17 cellular contexts compared by ENCODE assay signal in the genomic region with DNA sequence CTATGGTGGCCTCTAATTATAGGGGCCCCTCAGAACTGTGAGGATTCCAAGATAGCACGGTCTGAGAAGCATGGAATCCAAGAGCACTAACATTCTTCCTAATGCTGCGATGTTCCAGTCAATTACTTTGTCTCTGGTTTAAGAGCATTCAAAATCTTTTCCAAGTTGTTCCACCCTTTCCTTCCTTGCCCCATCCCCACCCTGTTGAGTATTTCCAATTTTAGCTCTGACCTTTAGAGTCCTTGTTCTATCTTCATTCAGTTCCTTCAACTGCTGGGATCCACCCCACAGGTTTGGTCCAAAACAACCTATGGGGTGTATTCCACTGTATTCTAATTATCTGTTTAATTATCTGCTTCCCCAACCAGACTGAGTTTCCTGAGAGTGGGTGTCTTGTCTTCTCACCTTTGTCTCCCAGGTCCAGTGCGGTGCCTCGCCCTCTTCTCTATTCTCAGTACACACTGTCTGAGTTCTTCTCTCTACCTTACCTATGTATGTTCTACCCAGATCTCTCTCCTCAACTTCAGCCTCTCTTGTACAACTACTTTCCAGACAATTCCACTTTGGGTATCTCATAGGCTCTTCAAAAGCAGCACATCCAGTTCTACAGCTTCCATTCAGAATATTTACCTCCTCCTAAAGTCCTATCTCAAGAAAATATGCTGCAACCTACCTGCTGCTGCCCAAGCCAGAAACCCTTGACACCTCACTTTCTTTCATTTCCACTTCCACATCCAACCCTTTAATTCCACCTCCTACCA. TPM values are rescaled to one million over a fixed set of nuclear protein-coding genes. Genes with fewer than 3 reads are reported as not detected.
DNase-seq lines count a peak whose midpoint lies in the region; ATAC-seq and TF ChIP-seq lines count a peak whose summit lies in the region.
"Had no signal": no experiment of that assay in that cellular context is flagged by ENCODE, and none has a peak within 500 bp of the region (broad histone marks: within the 10 kb centered on the region; RNA-seq: fewer than 3 reads in every experiment).

No MANE protein-coding gene starts in this region.

- H2AFZ ChIP-seq in mammary epithelial cell (ENCODE audit: low read depth, low read length) = peak overlapping the region; percentile 12

- H4K20me1 ChIP-seq in mammary epithelial cell (ENCODE audit: insufficient read depth, low read length) = no peaks in the 10 kb centered on the region

- no peak overlapping the region for H3K4me2 ChIP-seq in mammary epithelial cell (ENCODE audit: insufficient read depth, low read depth, low read length)
- H3K4me2 ChIP-seq: A549 had no signal

- TF ChIP-seq POLR2A in breast epithelium (IDR thresholded peaks at IDR 0.05) (no peak), vagina (IDR thresholded peaks at IDR 0.05) (no peak)

- ATAC-seq in lower lobe of right lung = peak; percentile 32 to 58
- no peak for ATAC-seq in left colon
- ATAC-seq: K562 had no signal

- H3K27me3 ChIP-seq in mammary epithelial cell (ENCODE audit: insufficient read depth, low read length) (peaks cover 3% of the 10 kb centered on the region), breast epithelium (no peaks in the 10 kb centered on the region), lower lobe of right lung (ENCODE audit: low read depth) (no peaks in the 10 kb centered on the region), vagina (no peaks in the 10 kb centered on the region)
- H3K27me3 ChIP-seq: ascending aorta had no signal

- H3K4me3 ChIP-seq in mammary epithelial cell (replicated peaks in 1 of 3; ENCODE audit: insufficient read depth in 1 of 3, low read depth in 2 of 3, low read length in 3 of 3) (no peak overlapping the region), breast epithelium (no peak overlapping the region), epithelial cell of esophagus (ENCODE audit: low read length) (no peak overlapping the region), lower lobe of right lung (no peak overlapping the region), vagina (no peak overlapping the region)
- H3K4me3 ChIP-seq: A549, ascending aorta, dorsolateral prefrontal cortex, GM23248, SK-N-MC, tibial artery had no signal

- CTCF ChIA-PET in mammary epithelial cell (lab: Charles Lee; ENCODE audit: low non-redundant PET) = interaction anchor here (0.7 kb wide), 1 partner anchor 9 kb away, joined by 3 read pairs; no protein-coding TSS in a partner anchor

- no peaks in the 10 kb centered on the region for H3K79me2 ChIP-seq in mammary epithelial cell (ENCODE audit: insufficient read depth, low read length)

- H3K9me3 ChIP-seq in mammary epithelial cell (replicated peaks; ENCODE audit: insufficient read depth, low read length) (peaks cover 3% of the 10 kb centered on the region), breast epithelium (no peaks in the 10 kb centered on the region), lower lobe of right lung (no peaks in the 10 kb centered on the region), vagina (no peaks in the 10 kb centered on the region)
- H3K9me3 ChIP-seq: ascending aorta, tibial artery had no signal

- BruUV-seq in mammary epithelial cell (replicated peaks; lab: Mats Ljungman, UMichigan) = no TSS peak

- in situ Hi-C loops in mammary epithelial cell (cut with MboI; ENCODE audit: low sequenced_read_pairs in 2 of 2) = loop anchor here in 1 of 2 donors (10.0 kb wide), 3 partner anchors 118 to 378 kb away; no protein-coding TSS in a partner anchor

- TF ChIP-seq CTCF in mammary epithelial cell (conservative IDR thresholded peaks at IDR 0.05 in 1 of 2, IDR thresholded peaks at IDR 0.05 in 1 of 2; ENCODE audit: extremely low read depth in 1 of 2, insufficient read depth in 1 of 2, low read depth in 1 of 2, low read length in 2 of 2) (no peak), breast epithelium (IDR thresholded peaks at IDR 0.05) (no peak), epithelial cell of esophagus (IDR thresholded peaks at IDR 0.05; ENCODE audit: insufficient read depth, low read depth, low read length, missing control alignments) (no peak), lower lobe of right lung (IDR thresholded peaks at IDR 0.05) (no peak), vagina (IDR thresholded peaks at IDR 0.05) (no peak)

- WGBS in mammary epithelial cell (ENCODE audit: low coverage, missing lambda C conversion rate) = 98% methylated on average over 4 of the region's 4 CpGs

- H3K27ac ChIP-seq in mammary epithelial cell (ENCODE audit: insufficient read depth, low read depth, low read length) (no peak overlapping the region), breast epithelium (peak overlapping the region in 1 of 2 donors; percentile 22), lower lobe of right lung (peak overlapping the region; percentile 5), vagina (peak overlapping the region; percentile 72)
- H3K27ac ChIP-seq: A549, ascending aorta, dorsolateral prefrontal cortex, GM23248, SK-N-MC, tibial artery had no signal

- dilution Hi-C loops in mammary epithelial cell (cut with HindIII; ENCODE audit: low sequenced_read_pairs) = loop anchor here (25.0 kb wide), 2 partner anchors 121 to 371 kb away; no protein-coding TSS in a partner anchor

- intact Hi-C loops in mammary epithelial cell (cut with micrococcal nuclease) = no loop called here
- intact Hi-C loops in breast epithelium (cut with DNase I; ENCODE audit: low total_unique reads) = no loop called here
- intact Hi-C loops in lower lobe of right lung (cut with DNase I) = no loop called here
- intact Hi-C loops in vagina (cut with DNase I) = no loop called here
- intact Hi-C loops in left colon (cut with DNase I, micrococcal nuclease) = no loop called here

- H3K9ac ChIP-seq in mammary epithelial cell (ENCODE audit: insufficient read depth, low read length) = no peak overlapping the region
- H3K9ac ChIP-seq: GM23248 had no signal

- no peaks in the 10 kb centered on the region for H3K36me3 ChIP-seq in mammary epithelial cell (ENCODE audit: insufficient read depth, low read length)
- no peaks in the 10 kb centered on the region for H3K36me3 ChIP-seq in breast epithelium
- H3K36me3 ChIP-seq in lower lobe of right lung = no peaks in the 10 kb centered on the region
- H3K36me3 ChIP-seq in vagina = no peaks in the 10 kb centered on the region
- H3K36me3 ChIP-seq: ascending aorta, tibial artery had no signal

- DNase-seq in mammary epithelial cell = no peak
- DNase-seq in breast epithelium (ENCODE audit: low spot score in 2 of 2) = no peak
- peak; percentile 17 for DNase-seq in epithelial cell of esophagus (ENCODE audit: low read depth)
- no peak for DNase-seq in lower lobe of right lung
- no peak for DNase-seq in vagina (ENCODE audit: extremely low spot score in 2 of 2)
- DNase-seq in AML-193 (lab: John Stamatoyannopoulos, UW) = no peak
- no peak for DNase-seq in left colon
- DNase-seq in middle frontal gyrus (ENCODE audit: extremely low spot score, low spot score) = no peak
- DNase-seq: dorsolateral prefrontal cortex, kidney, occipital lobe, tibial artery had no signal

- H3K4me1 ChIP-seq in mammary epithelial cell (ENCODE audit: insufficient read depth, low read length) (no peaks in the 10 kb centered on the region), breast epithelium (no peaks in the 10 kb centered on the region), lower lobe of right lung (peaks cover 18% of the 10 kb centered on the region), vagina (peaks cover 20% of the 10 kb centered on the region)
- H3K4me1 ChIP-seq: ascending aorta, tibial artery had no signal

RNA-seq across cellular contexts. Expression of gene BCL9, which starts 25.0 kb away (rescaled TPM):
- total RNA-seq in mammary epithelial cell (10 to 100 TPM in 1 of 2 donors, 1 to 10 TPM in 1; 4.3 to 13.7 TPM), breast epithelium (10 to 100 TPM; 10.7 to 13.8 (median 12.5) TPM), lower lobe of right lung (14.5 TPM), vagina (16.5 TPM), left colon (10 to 100 TPM; 17.6 to 17.8 TPM)
- 4.1 TPM for polyA plus RNA-seq in mammary epithelial cell
- polyA minus RNA-seq in mammary epithelial cell = 4.1 TPM
